Comparison of ENCODE assay signal across 1 cellular context in genomic region chr15:64690578-64691296, GRCh38.
TF ChIP-seq lines count a peak whose summit lies in the region.

No MANE protein-coding gene starts in this region.

TF ChIP-seq in H1, 55 proteins besides CTCF, POLR2A, EP300 and RAD21:
- TF ChIP-seq HDAC2 (IDR thresholded peaks at IDR 0.05; ENCODE audit: borderline replicate concordance in 1 of 2, low read depth in 2 of 2, low read length in 2 of 2): no peak
- peak; percentile 18 for TF ChIP-seq POLR2AphosphoS5 (IDR thresholded peaks at IDR 0.05; ENCODE audit: low read depth, low read length)
- no peak for TF ChIP-seq SIX5 (IDR thresholded peaks at IDR 0.05; ENCODE audit: low read depth, low read length)
- no peak for TF ChIP-seq BRCA1 (IDR thresholded peaks at IDR 0.05; ENCODE audit: low read depth, low read length)
- no peak for TF ChIP-seq ASH2L (IDR thresholded peaks at IDR 0.05; ENCODE audit: low read length)
